ENCODE assay signal across 8 cellular contexts in the genomic region with DNA sequence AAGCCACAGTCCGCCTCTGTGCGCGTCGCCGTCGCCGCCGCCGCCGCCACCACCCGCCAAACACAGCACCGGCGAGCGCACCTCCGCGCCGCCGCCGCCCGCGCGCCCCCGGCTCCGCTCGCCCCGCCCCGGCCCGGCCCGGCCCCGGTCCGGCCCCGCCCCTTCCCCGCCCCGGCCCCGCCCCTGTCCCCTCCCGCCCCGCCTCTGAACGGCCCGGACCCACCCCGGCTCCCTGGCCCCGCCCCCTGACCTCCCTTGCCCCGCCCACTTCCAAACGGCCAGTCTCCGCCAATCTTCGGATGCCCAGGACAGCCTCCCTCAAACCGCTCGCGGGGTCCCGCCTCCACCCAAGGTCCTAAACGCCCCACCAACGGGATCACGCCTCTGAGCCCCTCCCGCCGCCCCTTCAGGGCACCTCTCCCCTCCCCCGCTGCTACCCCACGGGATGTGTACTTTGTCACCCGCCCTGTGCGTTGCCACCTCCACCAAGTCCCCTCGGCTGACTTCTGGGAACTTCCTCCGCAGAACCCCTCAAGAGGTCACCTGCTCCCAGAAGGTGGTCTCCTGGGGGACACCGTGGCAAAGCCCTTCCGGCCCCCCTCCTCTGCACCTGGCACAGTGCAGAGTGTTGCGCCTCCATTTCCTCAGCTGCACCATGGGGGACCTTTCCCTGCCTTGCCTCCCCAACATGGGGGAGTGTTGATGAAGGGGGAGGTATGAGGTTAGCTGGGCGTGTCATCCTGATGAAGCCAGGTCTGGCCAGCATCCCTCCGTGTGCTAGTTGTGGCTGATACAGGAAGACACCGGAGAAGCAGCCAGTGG. TPM values are rescaled to one million over a fixed set of nuclear protein-coding genes. Genes with fewer than 3 reads are reported as not detected.
DNase-seq lines count a peak whose midpoint lies in the region; ATAC-seq and TF ChIP-seq lines count a peak whose summit lies in the region.

Gene KIAA0930 (minus strand): TSS at position 85 of the 822 bp plus-strand sequence. CDS start 191 bp downstream, outside the sequence.

- H3K9me3 ChIP-seq in BE2C, result no peaks in the 10 kb centered on the region

- peak; percentile 81 for DNase-seq in BE2C
- peak; percentile 34 for DNase-seq in NCI-H2171 treated with DMSO at 0.1 percent for 48 hours (lab: John Stamatoyannopoulos, UW)
- peak; percentile 79 for DNase-seq in activated CD4-positive, alpha-beta T cell treated with anti-CD3 and anti-CD28 coated beads for 48 hours
- DNase-seq in choroid plexus epithelial cell (ENCODE audit: low read depth), result peak; percentile 67
- peak; percentile 62 for DNase-seq in kidney tubule cell (ENCODE audit: low spot score)
- peak; percentile 59 to 72 for DNase-seq in stimulated activated CD4-positive, alpha-beta T cell treated with anti-CD3 and anti-CD28 coated beads, Interleukin-15, amount 100 ng/mL, for 48 hours (ENCODE audit: low read depth in 2 of 2)

- ATAC-seq in GM21528 (IDR thresholded peaks at IDR 0.05; ENCODE audit: low FRiP score, unreplicated experiment) (peak; percentile 52), GM19023 (IDR thresholded peaks at IDR 0.05; ENCODE audit: unreplicated experiment) (no peak)

- TF ChIP-seq CTCF in BE2C (IDR thresholded peaks at IDR 0.05; ENCODE audit: low read depth, low read length) (no peak), choroid plexus epithelial cell (conservative IDR thresholded peaks at IDR 0.05; ENCODE audit: low read depth, low read length) (no peak)

- no peaks in the 10 kb centered on the region for H3K27me3 ChIP-seq in BE2C

- peaks cover 3% of the 10 kb centered on the region; the same call in 1 of the 2 replicates for H3K36me3 ChIP-seq in BE2C

- peaks cover 3% of the 10 kb centered on the region for H3K4me1 ChIP-seq in BE2C

- H3K4me3 ChIP-seq in BE2C (ENCODE audit: low read depth, low read length) (peak within 1 kb of the TSS; percentile 70), choroid plexus epithelial cell (ENCODE audit: low read depth, low read length) (peak within 1 kb of the TSS; percentile 64)

RNA-seq across cellular contexts. Expression of gene KIAA0930, which starts in this region (rescaled TPM):
- polyA plus RNA-seq in BE2C (2012; ENCODE audit: insufficient read depth, insufficient read length, low read depth), result 77.2 TPM
